Comparison of ENCODE assay signal across 8 cellular contexts in the genomic region with DNA sequence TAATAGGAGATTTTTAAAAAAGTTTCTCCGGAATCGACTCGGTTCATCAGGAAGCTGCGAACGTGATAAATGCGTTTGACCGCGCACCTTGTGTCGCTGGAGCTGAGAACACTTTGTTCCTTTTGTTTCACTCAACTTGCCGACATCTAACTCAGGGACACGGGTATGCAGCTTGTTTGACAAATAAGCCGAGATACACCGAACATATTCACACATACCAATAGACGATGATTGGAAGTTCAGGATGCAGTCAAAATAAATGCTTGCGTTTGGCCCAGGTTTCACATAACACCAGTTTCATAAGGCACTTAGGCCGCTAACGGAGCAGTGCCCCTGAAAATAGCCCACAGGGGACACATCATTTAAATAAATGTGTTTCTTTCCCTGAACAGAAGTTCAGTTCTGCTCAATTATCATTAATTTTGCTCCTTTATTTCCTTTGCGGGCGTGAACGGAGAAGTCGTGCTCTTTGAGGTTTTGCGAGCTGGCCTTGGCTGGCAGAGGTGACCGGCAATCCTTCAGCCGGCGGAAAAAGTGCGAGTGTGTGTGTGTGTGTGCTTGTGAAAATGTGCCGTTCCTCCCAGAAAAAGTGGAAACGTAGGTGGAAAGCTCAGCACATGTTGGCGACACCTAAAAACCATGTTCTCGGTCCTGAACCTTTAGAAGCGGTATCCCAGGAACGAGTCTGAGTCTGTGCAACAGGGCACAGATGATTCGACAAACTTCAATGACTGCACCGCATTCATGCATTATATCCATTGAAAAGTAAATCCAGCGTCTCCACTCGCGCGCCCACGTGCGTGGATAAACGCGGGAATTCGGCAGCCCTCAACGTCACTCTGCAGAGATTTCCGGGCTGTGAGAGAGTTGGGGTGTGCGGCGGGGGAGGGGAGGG. TPM values are rescaled to one million over a fixed set of nuclear protein-coding genes. Genes with fewer than 3 reads are reported as not detected.
DNase-seq lines count a peak whose midpoint lies in the region; ATAC-seq, FAIRE-seq and TF ChIP-seq lines count a peak whose summit lies in the region.

No MANE protein-coding gene starts in this region.

- H3K27ac Mint-ChIP-seq in progenitor cell of endocrine pancreas, result peak overlapping the region; percentile 3

- H3K56ac ChIP-seq in IMR-90 (ENCODE audit: extremely low read depth, insufficient read depth, low read length), result no peak overlapping the region

- H2BK20ac ChIP-seq in IMR-90 (ENCODE audit: low read depth, low read length), result no peak overlapping the region

- H3K27me3 ChIP-seq in GM06990 (replicated peaks; ENCODE audit: control insufficient read depth, insufficient read depth, low read length), result no peaks in the 10 kb centered on the region
- H3K27me3 ChIP-seq in IMR-90 (ENCODE audit: control insufficient read depth, insufficient read depth, low read length), result peaks cover 2% of the 10 kb centered on the region; the same call in 1 of the 2 replicates
- no peaks in the 10 kb centered on the region for H3K27me3 ChIP-seq in endothelial cell of umbilical vein (ENCODE audit: control insufficient read depth in 2 of 2, insufficient read depth in 2 of 2, low read length in 2 of 2)

- H3K4ac ChIP-seq in IMR-90 (ENCODE audit: low read depth, low read length), result 0 out of 2 replicates have a peak overlapping the region, but pooled peaks have one; percentile 68

- H3K79me1 ChIP-seq in IMR-90 (ENCODE audit: low read depth in 1 of 2, low read length in 2 of 2), result peaks cover 0 to 3% of the 10 kb centered on the region in 2 experiments; a peak in 1 of 4 replicates

- H2BK5ac ChIP-seq in IMR-90 (ENCODE audit: low read depth, low read length, poor library complexity, severe bottlenecking), result no peak overlapping the region

- TF ChIP-seq POLR2A in IMR-90 (IDR thresholded peaks at IDR 0.05; ENCODE audit: low read depth, low read length), result no peak
- TF ChIP-seq POLR2A in endothelial cell of umbilical vein (IDR thresholded peaks at IDR 0.05; ENCODE audit: low read depth, low read length), result no peak

- H3K4me1 ChIP-seq in IMR-90 (ENCODE audit: control insufficient read depth, insufficient read depth, low read length) (peaks cover 2% of the 10 kb centered on the region; the same call in 1 of the 2 replicates), endothelial cell of umbilical vein (ENCODE audit: control insufficient read depth, extremely low read depth, insufficient read depth, low read length) (peaks cover 14% of the 10 kb centered on the region)

- H2BK120ac ChIP-seq in IMR-90 (ENCODE audit: low read depth, low read length), result peak overlapping the region; percentile 0; the same call in 1 of the 2 replicates

- H4K91ac ChIP-seq in IMR-90 (ENCODE audit: insufficient read depth, low read depth, low read length), result no peak overlapping the region; the same call in 1 of the 2 replicates

- H4K8ac ChIP-seq in IMR-90 (ENCODE audit: low read depth in 2 of 2, low read length in 2 of 2), result no peak overlapping the region; a peak in 1 of 4 replicates

- peak overlapping the region; percentile 3; the same call in 1 of the 2 replicates for H3K18ac ChIP-seq in IMR-90 (ENCODE audit: low read depth, low read length)

- H2AFZ ChIP-seq in IMR-90 (replicated peaks; ENCODE audit: low read length, poor library complexity), result peak overlapping the region; percentile 77
- peak overlapping the region; percentile 29 for H2AFZ ChIP-seq in endothelial cell of umbilical vein (ENCODE audit: low read depth, low read length)

- H3K4me3 Mint-ChIP-seq in progenitor cell of endocrine pancreas (ENCODE audit: low read depth), result peak overlapping the region; percentile 66

- H3K36me3 ChIP-seq in GM06990 (ENCODE audit: control insufficient read depth, insufficient read depth, low read length), result no peaks in the 10 kb centered on the region
- H3K36me3 ChIP-seq in IMR-90 (ENCODE audit: control insufficient read depth, insufficient read depth, low read length), result peaks cover 13% of the 10 kb centered on the region; the same call in 1 of the 2 replicates
- no peaks in the 10 kb centered on the region for H3K36me3 ChIP-seq in endothelial cell of umbilical vein (ENCODE audit: control insufficient read depth in 2 of 2, extremely low read depth in 1 of 2, insufficient read depth in 2 of 2, low read length in 2 of 2)

- H3K36me3 Mint-ChIP-seq in progenitor cell of endocrine pancreas (ENCODE audit: insufficient read depth), result no peaks in the 10 kb centered on the region

- POLR2A ChIA-PET in IMR-90 (lab: Charles Lee; ENCODE audit: unreplicated experiment) (no interaction called here), endothelial cell of umbilical vein (lab: Charles Lee) (no interaction called here)

- DNase-seq in GM06990 (ENCODE audit: extremely low read depth, insufficient read length) (no peak), IMR-90 (no peak), endothelial cell of umbilical vein (ENCODE audit: low read depth, low spot score) (no peak), progenitor cell of endocrine pancreas (ENCODE audit: low spot score, unreplicated experiment) (no peak), NCI-H510A (lab: John Stamatoyannopoulos, UW) (no peak)

- BruUV-seq in IMR-90 (replicated peaks; lab: Mats Ljungman, UMichigan), result no TSS peak
- BruUV-seq in endothelial cell of umbilical vein (replicated peaks; lab: Mats Ljungman, UMichigan), result no TSS peak

- 0 out of 3 replicates have a peak overlapping the region, but pooled peaks have one; percentile 25 for H2BK15ac ChIP-seq in IMR-90 (ENCODE audit: low read depth, low read length)

- no peak overlapping the region for H4K5ac ChIP-seq in IMR-90 (ENCODE audit: low read depth, low read length)

- H2AK5ac ChIP-seq in IMR-90 (ENCODE audit: low read depth, low read length), result peak overlapping the region; percentile 38

- peaks cover 15% of the 10 kb centered on the region for H3K4me1 Mint-ChIP-seq in progenitor cell of endocrine pancreas (ENCODE audit: low read depth)

- H3K4me2 ChIP-seq in IMR-90 (ENCODE audit: low read depth, low read length) (peak overlapping the region; percentile 69), endothelial cell of umbilical vein (ENCODE audit: insufficient read depth, low read length) (peak overlapping the region; percentile 32)

- 0 out of 2 replicates have a peak overlapping the region, but pooled peaks have one; percentile 15 for H3K23ac ChIP-seq in IMR-90 (ENCODE audit: low read depth, low read length)

- intact Hi-C loops in IMR-90 (cut with micrococcal nuclease), result no loop called here
- intact Hi-C loops in endothelial cell of umbilical vein (cut with micrococcal nuclease), result loop anchor here (1.0 to 5.0 kb wide), 3 partner anchors 114 to 261 kb away; a partner anchor contains a TSS

- H3K9me1 ChIP-seq in IMR-90 (ENCODE audit: insufficient read depth, low read length) (no peaks in the 10 kb centered on the region), endothelial cell of umbilical vein (replicated peaks; ENCODE audit: control insufficient read depth, extremely low read depth, insufficient read depth, low read length) (no peaks in the 10 kb centered on the region)

- H3K27ac ChIP-seq in IMR-90 (ENCODE audit: insufficient read depth, low read length) (peak overlapping the region; percentile 1; the same call in 1 of the 2 replicates), endothelial cell of umbilical vein (ENCODE audit: insufficient read depth, low read depth, low read length) (no peak overlapping the region)

- 89% methylated on average over 9 of the region's 47 CpGs; no CpG with 5 or more reads in 1 of the 2 experiments for WGBS in IMR-90 (ENCODE audit: extremely low coverage in 2 of 2, insufficient read length in 1 of 2), 2 experiments

- no peak for TF ChIP-seq RAD21 in IMR-90 (IDR thresholded peaks at IDR 0.05; ENCODE audit: low read length)

- in situ Hi-C loops in IMR-90 (cut with MboI; ENCODE audit: low sequenced_read_pairs), result no loop called here

- peak overlapping the region; percentile 65 for H3K4me3 ChIP-seq in GM06990 (replicated peaks; ENCODE audit: low read depth, low read length)
- peak overlapping the region; percentile 78 for H3K4me3 ChIP-seq in IMR-90 (ENCODE audit: insufficient read depth, low read depth, low read length)
- peak overlapping the region in 2 of 3 experiments; percentile 55 to 78 for H3K4me3 ChIP-seq in endothelial cell of umbilical vein (replicated peaks in 1 of 3; ENCODE audit: insufficient read depth in 1 of 3, low read depth in 1 of 3, low read length in 3 of 3)

- dilution Hi-C loops in IMR-90 (cut with HindIII; ENCODE audit: low sequenced_read_pairs, unreplicated experiment), result no loop called here
- dilution Hi-C loops in endothelial cell of umbilical vein (cut with MboI; ENCODE audit: extremely low pct_ligation_motif_present, low sequenced_read_pairs), result no loop called here

- no peak overlapping the region for H3K14ac ChIP-seq in IMR-90 (replicated peaks; ENCODE audit: low read depth, low read length)

- H3K9me3 Mint-ChIP-seq in progenitor cell of endocrine pancreas (ENCODE audit: low read depth), result no peaks in the 10 kb centered on the region

- no peaks in the 10 kb centered on the region for H3K9me3 ChIP-seq in IMR-90 (ENCODE audit: control insufficient read depth, insufficient read depth, low read length)
- no peaks in the 10 kb centered on the region for H3K9me3 ChIP-seq in endothelial cell of umbilical vein (replicated peaks; ENCODE audit: control insufficient read depth, insufficient read depth, low read length)

- no peaks in the 10 kb centered on the region for H4K20me1 ChIP-seq in IMR-90 (ENCODE audit: insufficient read depth, low read length)
- no peaks in the 10 kb centered on the region for H4K20me1 ChIP-seq in endothelial cell of umbilical vein (replicated peaks; ENCODE audit: control insufficient read depth, extremely low read depth, insufficient read depth, low read length)

- H2AK9ac ChIP-seq in IMR-90 (replicated peaks; ENCODE audit: low read depth, low read length, poor library complexity), result no peak overlapping the region

- no peak for TF ChIP-seq CTCF in GM06990 (IDR thresholded peaks at IDR 0.05; ENCODE audit: insufficient read depth, low read length, poor library complexity, severe bottlenecking)
- TF ChIP-seq CTCF in IMR-90 (conservative IDR thresholded peaks at IDR 0.05; ENCODE audit: low read depth, low read length), result no peak
- no peak for TF ChIP-seq CTCF in endothelial cell of umbilical vein (IDR thresholded peaks at IDR 0.05; ENCODE audit: extremely low read depth in 1 of 2, insufficient read depth in 1 of 2, low read depth in 1 of 2, low read length in 2 of 2)
- TF ChIP-seq CTCF in progenitor cell of endocrine pancreas (IDR thresholded peaks at IDR 0.05; ENCODE audit: unreplicated experiment), result no peak

- CTCF ChIA-PET in IMR-90 (lab: Yijun Ruan, JAX) (interaction anchor here (1.1 to 1.4 kb wide), 3 partner anchors 25 to 123 kb away, joined by 3 read pairs; no protein-coding TSS in a partner anchor), endothelial cell of umbilical vein (lab: Charles Lee) (interaction anchor here (1.1 to 7.0 kb wide), 5 partner anchors 25 to 124 kb away, joined by 3 to 54 read pairs (median 14); no protein-coding TSS in a partner anchor)

- peaks cover 6% of the 10 kb centered on the region for H3K79me2 ChIP-seq in endothelial cell of umbilical vein (ENCODE audit: control insufficient read depth, insufficient read depth, low read length)

- ATAC-seq in IMR-90 (ENCODE audit: low read depth), result no peak
- ATAC-seq in GM18873 (IDR thresholded peaks at IDR 0.05; ENCODE audit: low FRiP score, unreplicated experiment), result no peak
- no peak for ATAC-seq in GM21825 (IDR thresholded peaks at IDR 0.05; ENCODE audit: unreplicated experiment)
- no peak for ATAC-seq in GM18519 (IDR thresholded peaks at IDR 0.05; ENCODE audit: low FRiP score, unreplicated experiment)

- peak; percentile 64 for FAIRE-seq in endothelial cell of umbilical vein (lab: Jason Lieb, UNC)

- H3K27me3 Mint-ChIP-seq in progenitor cell of endocrine pancreas, result peaks cover 76% of the 10 kb centered on the region

- H3K9ac ChIP-seq in IMR-90 (ENCODE audit: low read depth, low read length), result 0 out of 2 replicates have a peak overlapping the region, but pooled peaks have one; percentile 18
- no peak overlapping the region for H3K9ac ChIP-seq in endothelial cell of umbilical vein (replicated peaks; ENCODE audit: extremely low read depth, insufficient read depth, low read length)

RNA-seq across cellular contexts. Expression of a gene that starts 0.7 kb away (rescaled TPM):
- under 0.01 and 0.18 TPM in 2 replicates for total RNA-seq in IMR-90 (2012; rRNA removed)
- 0.77 and 0.85 TPM in 2 replicates for polyA plus RNA-seq in IMR-90 (2012; rRNA removed)
- 0.10 and 1.1 TPM in 2 replicates for polyA plus RNA-seq in IMR-90 (2012; cell fraction: cytosol; rRNA removed)
- polyA plus RNA-seq in IMR-90 (2012; cell fraction: nucleus; rRNA removed; ENCODE audit: low replicate concordance), result 0.44 and 0.59 TPM in 2 replicates
- 11.6 and 12.0 TPM in 2 replicates for total RNA-seq in endothelial cell of umbilical vein
- 16.6 and 24.9 TPM in 2 replicates for polyA plus RNA-seq in endothelial cell of umbilical vein
- polyA plus RNA-seq in endothelial cell of umbilical vein (2011; cell fraction: cytosol; rRNA removed), result 9.0 and 9.3 TPM in 2 replicates
- polyA plus RNA-seq in endothelial cell of umbilical vein (2011; cell fraction: nucleus; rRNA removed), result 4.3 and 4.5 TPM in 2 replicates
- 3.4 and 4.1 TPM in 2 replicates for polyA plus RNA-seq in endothelial cell of umbilical vein (2012)
- polyA minus RNA-seq in endothelial cell of umbilical vein, result 5.2 and 6.8 TPM in 2 replicates
- polyA minus RNA-seq in endothelial cell of umbilical vein (2011; cell fraction: cytosol; rRNA and poly(A)+ RNA removed), result not detected
- polyA minus RNA-seq in endothelial cell of umbilical vein (2011; cell fraction: nucleus; rRNA and poly(A)+ RNA removed), result 2.1 and 2.7 TPM in 2 replicates
- 0.14 and 0.40 TPM in 2 replicates for total RNA-seq in progenitor cell of endocrine pancreas
